1 cellular context compared by ENCODE assay signal in the genomic region with DNA sequence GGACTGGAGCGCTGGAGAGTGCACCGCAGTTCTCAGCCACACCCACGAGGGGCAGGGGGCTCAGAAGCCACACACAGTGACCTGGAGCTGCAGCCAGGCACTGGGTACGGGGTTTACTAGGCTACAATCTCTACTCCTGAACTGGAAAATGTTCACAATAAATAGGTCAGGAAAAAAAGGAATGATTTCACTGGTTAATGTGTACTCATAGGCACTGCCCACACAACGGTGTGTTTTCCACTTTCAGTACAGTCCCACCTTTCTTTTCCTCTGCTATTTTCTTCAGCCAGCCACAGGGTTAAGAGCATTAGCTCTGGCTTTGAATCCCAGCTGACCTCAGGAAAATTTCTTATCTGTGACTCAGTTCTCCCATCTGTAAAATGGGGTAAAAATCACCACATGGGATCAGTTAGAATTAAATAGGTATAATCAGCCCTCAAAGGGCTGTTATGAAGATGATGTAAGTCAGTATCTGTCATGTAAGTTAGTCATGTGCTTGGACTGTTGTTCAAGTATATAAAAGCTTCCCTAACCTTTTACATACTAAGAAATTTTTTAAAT.
TF ChIP-seq lines count a peak whose summit lies in the region.

No MANE protein-coding gene starts in this region.

TF ChIP-seq in GM23338, 12 proteins besides CTCF, POLR2A, EP300 and RAD21 (continued from another document):
- TF ChIP-seq, protein P1, sequence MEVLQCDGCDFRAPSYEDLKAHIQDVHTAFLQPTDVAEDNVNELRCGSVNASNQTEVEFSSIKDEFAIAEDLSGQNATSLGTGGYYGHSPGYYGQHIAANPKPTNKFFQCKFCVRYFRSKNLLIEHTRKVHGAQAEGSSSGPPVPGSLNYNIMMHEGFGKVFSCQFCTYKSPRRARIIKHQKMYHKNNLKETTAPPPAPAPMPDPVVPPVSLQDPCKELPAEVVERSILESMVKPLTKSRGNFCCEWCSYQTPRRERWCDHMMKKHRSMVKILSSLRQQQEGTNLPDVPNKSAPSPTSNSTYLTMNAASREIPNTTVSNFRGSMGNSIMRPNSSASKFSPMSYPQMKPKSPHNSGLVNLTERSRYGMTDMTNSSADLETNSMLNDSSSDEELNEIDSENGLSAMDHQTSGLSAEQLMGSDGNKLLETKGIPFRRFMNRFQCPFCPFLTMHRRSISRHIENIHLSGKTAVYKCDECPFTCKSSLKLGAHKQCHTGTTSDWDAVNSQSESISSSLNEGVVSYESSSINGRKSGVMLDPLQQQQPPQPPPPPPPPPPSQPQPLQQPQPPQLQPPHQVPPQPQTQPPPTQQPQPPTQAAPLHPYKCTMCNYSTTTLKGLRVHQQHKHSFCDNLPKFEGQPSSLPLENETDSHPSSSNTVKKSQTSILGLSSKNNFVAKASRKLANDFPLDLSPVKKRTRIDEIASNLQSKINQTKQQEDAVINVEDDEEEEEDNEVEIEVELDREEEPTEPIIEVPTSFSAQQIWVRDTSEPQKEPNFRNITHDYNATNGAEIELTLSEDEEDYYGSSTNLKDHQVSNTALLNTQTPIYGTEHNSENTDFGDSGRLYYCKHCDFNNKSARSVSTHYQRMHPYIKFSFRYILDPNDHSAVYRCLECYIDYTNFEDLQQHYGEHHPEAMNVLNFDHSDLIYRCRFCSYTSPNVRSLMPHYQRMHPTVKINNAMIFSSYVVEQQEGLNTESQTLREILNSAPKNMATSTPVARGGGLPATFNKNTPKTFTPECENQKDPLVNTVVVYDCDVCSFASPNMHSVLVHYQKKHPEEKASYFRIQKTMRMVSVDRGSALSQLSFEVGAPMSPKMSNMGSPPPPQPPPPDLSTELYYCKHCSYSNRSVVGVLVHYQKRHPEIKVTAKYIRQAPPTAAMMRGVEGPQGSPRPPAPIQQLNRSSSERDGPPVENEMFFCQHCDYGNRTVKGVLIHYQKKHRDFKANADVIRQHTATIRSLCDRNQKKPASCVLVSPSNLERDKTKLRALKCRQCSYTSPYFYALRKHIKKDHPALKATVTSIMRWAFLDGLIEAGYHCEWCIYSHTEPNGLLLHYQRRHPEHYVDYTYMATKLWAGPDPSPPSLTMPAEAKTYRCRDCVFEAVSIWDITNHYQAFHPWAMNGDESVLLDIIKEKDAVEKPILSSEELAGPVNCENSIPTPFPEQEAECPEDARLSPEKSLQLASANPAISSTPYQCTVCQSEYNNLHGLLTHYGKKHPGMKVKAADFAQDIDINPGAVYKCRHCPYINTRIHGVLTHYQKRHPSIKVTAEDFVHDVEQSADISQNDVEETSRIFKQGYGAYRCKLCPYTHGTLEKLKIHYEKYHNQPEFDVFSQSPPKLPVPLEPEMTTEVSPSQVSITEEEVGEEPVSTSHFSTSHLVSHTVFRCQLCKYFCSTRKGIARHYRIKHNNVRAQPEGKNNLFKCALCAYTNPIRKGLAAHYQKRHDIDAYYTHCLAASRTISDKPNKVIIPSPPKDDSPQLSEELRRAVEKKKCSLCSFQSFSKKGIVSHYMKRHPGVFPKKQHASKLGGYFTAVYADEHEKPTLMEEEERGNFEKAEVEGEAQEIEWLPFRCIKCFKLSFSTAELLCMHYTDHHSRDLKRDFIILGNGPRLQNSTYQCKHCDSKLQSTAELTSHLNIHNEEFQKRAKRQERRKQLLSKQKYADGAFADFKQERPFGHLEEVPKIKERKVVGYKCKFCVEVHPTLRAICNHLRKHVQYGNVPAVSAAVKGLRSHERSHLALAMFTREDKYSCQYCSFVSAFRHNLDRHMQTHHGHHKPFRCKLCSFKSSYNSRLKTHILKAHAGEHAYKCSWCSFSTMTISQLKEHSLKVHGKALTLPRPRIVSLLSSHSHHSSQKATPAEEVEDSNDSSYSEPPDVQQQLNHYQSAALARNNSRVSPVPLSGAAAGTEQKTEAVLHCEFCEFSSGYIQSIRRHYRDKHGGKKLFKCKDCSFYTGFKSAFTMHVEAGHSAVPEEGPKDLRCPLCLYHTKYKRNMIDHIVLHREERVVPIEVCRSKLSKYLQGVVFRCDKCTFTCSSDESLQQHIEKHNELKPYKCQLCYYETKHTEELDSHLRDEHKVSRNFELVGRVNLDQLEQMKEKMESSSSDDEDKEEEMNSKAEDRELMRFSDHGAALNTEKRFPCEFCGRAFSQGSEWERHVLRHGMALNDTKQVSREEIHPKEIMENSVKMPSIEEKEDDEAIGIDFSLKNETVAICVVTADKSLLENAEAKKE (CRISPR knock-in tag; IDR thresholded peaks at IDR 0.05), result no peak
- TF ChIP-seq ZNF114 (CRISPR knock-in tag; IDR thresholded peaks at IDR 0.05) (no peak), EZH2phosphoT487 (IDR thresholded peaks at IDR 0.05; ENCODE audit: unreplicated experiment) (no peak), JUNB (IDR thresholded peaks at IDR 0.05; ENCODE audit: unreplicated experiment) (no peak), CREB1 (CRISPR knock-in tag; IDR thresholded peaks at IDR 0.05; ENCODE audit: low read depth) (no peak), STAT1 (IDR thresholded peaks at IDR 0.05; ENCODE audit: unreplicated experiment) (no peak), NANOG (IDR thresholded peaks at IDR 0.05; ENCODE audit: borderline replicate concordance) (no peak), ZNF331 (CRISPR knock-in tag; IDR thresholded peaks at IDR 0.05; ENCODE audit: low read depth) (no peak), EZH2 (IDR thresholded peaks at IDR 0.05; ENCODE audit: low read depth, unreplicated experiment) (no peak)
- TF ChIP-seq, protein P2, sequence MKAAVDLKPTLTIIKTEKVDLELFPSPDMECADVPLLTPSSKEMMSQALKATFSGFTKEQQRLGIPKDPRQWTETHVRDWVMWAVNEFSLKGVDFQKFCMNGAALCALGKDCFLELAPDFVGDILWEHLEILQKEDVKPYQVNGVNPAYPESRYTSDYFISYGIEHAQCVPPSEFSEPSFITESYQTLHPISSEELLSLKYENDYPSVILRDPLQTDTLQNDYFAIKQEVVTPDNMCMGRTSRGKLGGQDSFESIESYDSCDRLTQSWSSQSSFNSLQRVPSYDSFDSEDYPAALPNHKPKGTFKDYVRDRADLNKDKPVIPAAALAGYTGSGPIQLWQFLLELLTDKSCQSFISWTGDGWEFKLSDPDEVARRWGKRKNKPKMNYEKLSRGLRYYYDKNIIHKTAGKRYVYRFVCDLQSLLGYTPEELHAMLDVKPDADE (IDR thresholded peaks at IDR 0.05), result no peak
